Comparison of ENCODE assay signal across 1 cellular context in the genomic region with DNA sequence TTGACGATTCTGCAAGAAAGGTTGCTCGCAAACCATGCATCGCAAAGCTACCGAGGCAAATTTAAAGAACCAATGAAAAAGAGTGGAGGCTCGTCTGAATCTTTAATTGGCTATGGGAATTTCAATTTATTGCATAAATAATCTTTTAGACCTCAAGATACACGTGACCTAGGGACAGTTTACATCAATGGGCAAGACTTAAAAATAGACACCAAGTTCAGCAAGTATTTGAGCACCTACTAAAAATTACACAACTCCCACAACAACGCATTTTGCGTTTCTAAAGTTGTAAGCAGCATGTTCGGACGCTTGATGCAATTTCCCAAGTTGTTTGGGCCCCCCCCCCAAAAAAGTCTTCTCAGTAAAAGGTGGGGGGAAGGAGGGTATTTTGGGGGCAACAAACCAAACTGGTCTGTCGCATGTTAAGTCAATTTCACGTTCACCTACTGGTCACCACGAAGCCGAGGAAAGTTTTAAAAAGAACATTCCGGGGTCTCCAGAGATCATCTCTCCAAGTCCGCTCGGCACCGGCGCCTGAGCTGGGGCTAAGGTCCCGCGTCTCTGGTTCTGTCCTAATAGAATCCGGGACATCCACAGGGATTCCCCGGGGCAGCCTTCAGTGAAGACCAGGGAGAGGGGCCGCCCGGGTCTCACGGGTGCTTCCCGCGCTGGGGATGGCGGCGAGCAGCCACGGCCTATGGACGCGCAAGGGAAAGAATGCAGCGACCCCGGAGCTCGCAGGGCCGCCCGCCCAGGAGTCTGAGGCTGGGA.
TF ChIP-seq lines count a peak whose summit lies in the region.

No MANE protein-coding gene starts in this region.

TF ChIP-seq in HepG2, 621 proteins besides CTCF, POLR2A, EP300 and RAD21 (continued from another document and continues in another):
- TF ChIP-seq, protein P1, sequence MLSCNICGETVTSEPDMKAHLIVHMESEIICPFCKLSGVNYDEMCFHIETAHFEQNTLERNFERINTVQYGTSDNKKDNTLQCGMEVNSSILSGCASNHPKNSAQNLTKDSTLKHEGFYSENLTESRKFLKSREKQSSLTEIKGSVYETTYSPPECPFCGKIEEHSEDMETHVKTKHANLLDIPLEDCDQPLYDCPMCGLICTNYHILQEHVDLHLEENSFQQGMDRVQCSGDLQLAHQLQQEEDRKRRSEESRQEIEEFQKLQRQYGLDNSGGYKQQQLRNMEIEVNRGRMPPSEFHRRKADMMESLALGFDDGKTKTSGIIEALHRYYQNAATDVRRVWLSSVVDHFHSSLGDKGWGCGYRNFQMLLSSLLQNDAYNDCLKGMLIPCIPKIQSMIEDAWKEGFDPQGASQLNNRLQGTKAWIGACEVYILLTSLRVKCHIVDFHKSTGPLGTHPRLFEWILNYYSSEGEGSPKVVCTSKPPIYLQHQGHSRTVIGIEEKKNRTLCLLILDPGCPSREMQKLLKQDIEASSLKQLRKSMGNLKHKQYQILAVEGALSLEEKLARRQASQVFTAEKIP (CRISPR knock-in tag; IDR thresholded peaks at IDR 0.05; ENCODE audit: borderline replicate concordance), result no peak
- TF ChIP-seq ZNF432 (CRISPR knock-in tag; IDR thresholded peaks at IDR 0.05; ENCODE audit: borderline replicate concordance) (0 out of 2 replicates have a peak, but pooled peaks have one; percentile 33), HDAC2 (CRISPR knock-in tag; IDR thresholded peaks at IDR 0.05) (0 out of 2 replicates have a peak, but pooled peaks have one; percentile 20), GFI1 (CRISPR knock-in tag; IDR thresholded peaks at IDR 0.05; ENCODE audit: borderline replicate concordance) (no peak; the same call in 1 of the 2 replicates), ZFAT (CRISPR knock-in tag; conservative IDR thresholded peaks at IDR 0.05) (no peak), ZNF660 (CRISPR knock-in tag; IDR thresholded peaks at IDR 0.05; ENCODE audit: borderline replicate concordance, low read depth) (no peak), MLLT10 (CRISPR knock-in tag; IDR thresholded peaks at IDR 0.05) (peak; percentile 78; the same call in 1 of the 2 replicates), RFXANK (CRISPR knock-in tag; IDR thresholded peaks at IDR 0.05) (no peak), ZMYM3 (CRISPR knock-in tag; IDR thresholded peaks at IDR 0.05) (no peak), PCBP1 (IDR thresholded peaks at IDR 0.05; ENCODE audit: borderline replicate concordance, low read depth, low read length) (0 out of 2 replicates have a peak, but pooled peaks have one; percentile 76), PHF8 (CRISPR knock-in tag; IDR thresholded peaks at IDR 0.05) (no peak), ZNF878 (CRISPR knock-in tag; IDR thresholded peaks at IDR 0.05) (no peak), MTF2 (CRISPR knock-in tag; IDR thresholded peaks at IDR 0.05; ENCODE audit: borderline replicate concordance) (no peak), ZMYM2 (CRISPR knock-in tag; IDR thresholded peaks at IDR 0.05) (no peak), SRY (CRISPR knock-in tag; IDR thresholded peaks at IDR 0.05) (no peak; the same call in 1 of the 2 replicates), HDAC6 (IDR thresholded peaks at IDR 0.05; ENCODE audit: low read depth, low read length) (peak; percentile 81), CHD2 (IDR thresholded peaks at IDR 0.05; ENCODE audit: low read depth, low read length) (0 out of 2 replicates have a peak, but pooled peaks have one; percentile 29), ZC3H4 (CRISPR knock-in tag; IDR thresholded peaks at IDR 0.05; ENCODE audit: borderline replicate concordance) (peak; percentile 12; the same call in 1 of the 2 replicates), KAT7 (CRISPR knock-in tag; IDR thresholded peaks at IDR 0.05; ENCODE audit: borderline replicate concordance) (0 out of 2 replicates have a peak, but pooled peaks have one; percentile 17), RELA (CRISPR knock-in tag; IDR thresholded peaks at IDR 0.05) (0 out of 2 replicates have a peak, but pooled peaks have one; percentile 6), DNMT1 (CRISPR knock-in tag; IDR thresholded peaks at IDR 0.05) (no peak), ZBTB42 (CRISPR knock-in tag; IDR thresholded peaks at IDR 0.05) (0 out of 2 replicates have a peak, but pooled peaks have one; percentile 10), FOXK1 (CRISPR knock-in tag; IDR thresholded peaks at IDR 0.05; ENCODE audit: borderline replicate concordance, low read depth) (peak; percentile 34; the same call in 1 of the 2 replicates), KLF15 (CRISPR knock-in tag; IDR thresholded peaks at IDR 0.05; ENCODE audit: borderline replicate concordance) (no peak), ZNF333 (CRISPR knock-in tag; IDR thresholded peaks at IDR 0.05; ENCODE audit: borderline replicate concordance) (0 out of 2 replicates have a peak, but pooled peaks have one; percentile 0), ZNF891 (CRISPR knock-in tag; IDR thresholded peaks at IDR 0.05) (peak; percentile 12; the same call in 1 of the 2 replicates), ZNF230 (CRISPR knock-in tag; IDR thresholded peaks at IDR 0.05) (no peak), NFRKB (IDR thresholded peaks at IDR 0.05) (no peak), NFE2L1 (CRISPR knock-in tag; IDR thresholded peaks at IDR 0.05; ENCODE audit: borderline replicate concordance) (no peak), HHEX (CRISPR knock-in tag; IDR thresholded peaks at IDR 0.05) (no peak), ZNF33B (CRISPR knock-in tag; IDR thresholded peaks at IDR 0.05) (no peak)
- TF ChIP-seq, protein P2, sequence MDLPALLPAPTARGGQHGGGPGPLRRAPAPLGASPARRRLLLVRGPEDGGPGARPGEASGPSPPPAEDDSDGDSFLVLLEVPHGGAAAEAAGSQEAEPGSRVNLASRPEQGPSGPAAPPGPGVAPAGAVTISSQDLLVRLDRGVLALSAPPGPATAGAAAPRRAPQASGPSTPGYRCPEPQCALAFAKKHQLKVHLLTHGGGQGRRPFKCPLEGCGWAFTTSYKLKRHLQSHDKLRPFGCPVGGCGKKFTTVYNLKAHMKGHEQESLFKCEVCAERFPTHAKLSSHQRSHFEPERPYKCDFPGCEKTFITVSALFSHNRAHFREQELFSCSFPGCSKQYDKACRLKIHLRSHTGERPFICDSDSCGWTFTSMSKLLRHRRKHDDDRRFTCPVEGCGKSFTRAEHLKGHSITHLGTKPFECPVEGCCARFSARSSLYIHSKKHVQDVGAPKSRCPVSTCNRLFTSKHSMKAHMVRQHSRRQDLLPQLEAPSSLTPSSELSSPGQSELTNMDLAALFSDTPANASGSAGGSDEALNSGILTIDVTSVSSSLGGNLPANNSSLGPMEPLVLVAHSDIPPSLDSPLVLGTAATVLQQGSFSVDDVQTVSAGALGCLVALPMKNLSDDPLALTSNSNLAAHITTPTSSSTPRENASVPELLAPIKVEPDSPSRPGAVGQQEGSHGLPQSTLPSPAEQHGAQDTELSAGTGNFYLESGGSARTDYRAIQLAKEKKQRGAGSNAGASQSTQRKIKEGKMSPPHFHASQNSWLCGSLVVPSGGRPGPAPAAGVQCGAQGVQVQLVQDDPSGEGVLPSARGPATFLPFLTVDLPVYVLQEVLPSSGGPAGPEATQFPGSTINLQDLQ (CRISPR knock-in tag; IDR thresholded peaks at IDR 0.05), result no peak
- TF ChIP-seq, protein P3, sequence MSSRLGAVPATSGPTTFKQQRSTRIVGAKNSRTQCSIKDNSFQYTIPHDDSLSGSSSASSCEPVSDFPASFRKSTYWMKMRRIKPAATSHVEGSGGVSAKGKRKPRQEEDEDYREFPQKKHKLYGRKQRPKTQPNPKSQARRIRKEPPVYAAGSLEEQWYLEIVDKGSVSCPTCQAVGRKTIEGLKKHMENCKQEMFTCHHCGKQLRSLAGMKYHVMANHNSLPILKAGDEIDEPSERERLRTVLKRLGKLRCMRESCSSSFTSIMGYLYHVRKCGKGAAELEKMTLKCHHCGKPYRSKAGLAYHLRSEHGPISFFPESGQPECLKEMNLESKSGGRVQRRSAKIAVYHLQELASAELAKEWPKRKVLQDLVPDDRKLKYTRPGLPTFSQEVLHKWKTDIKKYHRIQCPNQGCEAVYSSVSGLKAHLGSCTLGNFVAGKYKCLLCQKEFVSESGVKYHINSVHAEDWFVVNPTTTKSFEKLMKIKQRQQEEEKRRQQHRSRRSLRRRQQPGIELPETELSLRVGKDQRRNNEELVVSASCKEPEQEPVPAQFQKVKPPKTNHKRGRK (CRISPR knock-in tag; IDR thresholded peaks at IDR 0.05), result 0 out of 2 replicates have a peak, but pooled peaks have one; percentile 17
- TF ChIP-seq, protein P4, sequence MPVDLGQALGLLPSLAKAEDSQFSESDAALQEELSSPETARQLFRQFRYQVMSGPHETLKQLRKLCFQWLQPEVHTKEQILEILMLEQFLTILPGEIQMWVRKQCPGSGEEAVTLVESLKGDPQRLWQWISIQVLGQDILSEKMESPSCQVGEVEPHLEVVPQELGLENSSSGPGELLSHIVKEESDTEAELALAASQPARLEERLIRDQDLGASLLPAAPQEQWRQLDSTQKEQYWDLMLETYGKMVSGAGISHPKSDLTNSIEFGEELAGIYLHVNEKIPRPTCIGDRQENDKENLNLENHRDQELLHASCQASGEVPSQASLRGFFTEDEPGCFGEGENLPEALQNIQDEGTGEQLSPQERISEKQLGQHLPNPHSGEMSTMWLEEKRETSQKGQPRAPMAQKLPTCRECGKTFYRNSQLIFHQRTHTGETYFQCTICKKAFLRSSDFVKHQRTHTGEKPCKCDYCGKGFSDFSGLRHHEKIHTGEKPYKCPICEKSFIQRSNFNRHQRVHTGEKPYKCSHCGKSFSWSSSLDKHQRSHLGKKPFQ (CRISPR knock-in tag; IDR thresholded peaks at IDR 0.05; ENCODE audit: insufficient replicate concordance), result peak; percentile 7
- TF ChIP-seq, protein P5, sequence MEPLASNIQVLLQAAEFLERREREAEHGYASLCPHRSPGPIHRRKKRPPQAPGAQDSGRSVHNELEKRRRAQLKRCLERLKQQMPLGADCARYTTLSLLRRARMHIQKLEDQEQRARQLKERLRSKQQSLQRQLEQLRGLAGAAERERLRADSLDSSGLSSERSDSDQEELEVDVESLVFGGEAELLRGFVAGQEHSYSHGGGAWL (CRISPR knock-in tag; IDR thresholded peaks at IDR 0.05), result no peak
- TF ChIP-seq, protein P6, sequence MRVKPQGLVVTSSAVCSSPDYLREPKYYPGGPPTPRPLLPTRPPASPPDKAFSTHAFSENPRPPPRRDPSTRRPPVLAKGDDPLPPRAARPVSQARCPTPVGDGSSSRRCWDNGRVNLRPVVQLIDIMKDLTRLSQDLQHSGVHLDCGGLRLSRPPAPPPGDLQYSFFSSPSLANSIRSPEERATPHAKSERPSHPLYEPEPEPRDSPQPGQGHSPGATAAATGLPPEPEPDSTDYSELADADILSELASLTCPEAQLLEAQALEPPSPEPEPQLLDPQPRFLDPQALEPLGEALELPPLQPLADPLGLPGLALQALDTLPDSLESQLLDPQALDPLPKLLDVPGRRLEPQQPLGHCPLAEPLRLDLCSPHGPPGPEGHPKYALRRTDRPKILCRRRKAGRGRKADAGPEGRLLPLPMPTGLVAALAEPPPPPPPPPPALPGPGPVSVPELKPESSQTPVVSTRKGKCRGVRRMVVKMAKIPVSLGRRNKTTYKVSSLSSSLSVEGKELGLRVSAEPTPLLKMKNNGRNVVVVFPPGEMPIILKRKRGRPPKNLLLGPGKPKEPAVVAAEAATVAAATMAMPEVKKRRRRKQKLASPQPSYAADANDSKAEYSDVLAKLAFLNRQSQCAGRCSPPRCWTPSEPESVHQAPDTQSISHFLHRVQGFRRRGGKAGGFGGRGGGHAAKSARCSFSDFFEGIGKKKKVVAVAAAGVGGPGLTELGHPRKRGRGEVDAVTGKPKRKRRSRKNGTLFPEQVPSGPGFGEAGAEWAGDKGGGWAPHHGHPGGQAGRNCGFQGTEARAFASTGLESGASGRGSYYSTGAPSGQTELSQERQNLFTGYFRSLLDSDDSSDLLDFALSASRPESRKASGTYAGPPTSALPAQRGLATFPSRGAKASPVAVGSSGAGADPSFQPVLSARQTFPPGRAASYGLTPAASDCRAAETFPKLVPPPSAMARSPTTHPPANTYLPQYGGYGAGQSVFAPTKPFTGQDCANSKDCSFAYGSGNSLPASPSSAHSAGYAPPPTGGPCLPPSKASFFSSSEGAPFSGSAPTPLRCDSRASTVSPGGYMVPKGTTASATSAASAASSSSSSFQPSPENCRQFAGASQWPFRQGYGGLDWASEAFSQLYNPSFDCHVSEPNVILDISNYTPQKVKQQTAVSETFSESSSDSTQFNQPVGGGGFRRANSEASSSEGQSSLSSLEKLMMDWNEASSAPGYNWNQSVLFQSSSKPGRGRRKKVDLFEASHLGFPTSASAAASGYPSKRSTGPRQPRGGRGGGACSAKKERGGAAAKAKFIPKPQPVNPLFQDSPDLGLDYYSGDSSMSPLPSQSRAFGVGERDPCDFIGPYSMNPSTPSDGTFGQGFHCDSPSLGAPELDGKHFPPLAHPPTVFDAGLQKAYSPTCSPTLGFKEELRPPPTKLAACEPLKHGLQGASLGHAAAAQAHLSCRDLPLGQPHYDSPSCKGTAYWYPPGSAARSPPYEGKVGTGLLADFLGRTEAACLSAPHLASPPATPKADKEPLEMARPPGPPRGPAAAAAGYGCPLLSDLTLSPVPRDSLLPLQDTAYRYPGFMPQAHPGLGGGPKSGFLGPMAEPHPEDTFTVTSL (CRISPR knock-in tag; IDR thresholded peaks at IDR 0.05; ENCODE audit: borderline replicate concordance), result no peak
- TF ChIP-seq, protein P7, sequence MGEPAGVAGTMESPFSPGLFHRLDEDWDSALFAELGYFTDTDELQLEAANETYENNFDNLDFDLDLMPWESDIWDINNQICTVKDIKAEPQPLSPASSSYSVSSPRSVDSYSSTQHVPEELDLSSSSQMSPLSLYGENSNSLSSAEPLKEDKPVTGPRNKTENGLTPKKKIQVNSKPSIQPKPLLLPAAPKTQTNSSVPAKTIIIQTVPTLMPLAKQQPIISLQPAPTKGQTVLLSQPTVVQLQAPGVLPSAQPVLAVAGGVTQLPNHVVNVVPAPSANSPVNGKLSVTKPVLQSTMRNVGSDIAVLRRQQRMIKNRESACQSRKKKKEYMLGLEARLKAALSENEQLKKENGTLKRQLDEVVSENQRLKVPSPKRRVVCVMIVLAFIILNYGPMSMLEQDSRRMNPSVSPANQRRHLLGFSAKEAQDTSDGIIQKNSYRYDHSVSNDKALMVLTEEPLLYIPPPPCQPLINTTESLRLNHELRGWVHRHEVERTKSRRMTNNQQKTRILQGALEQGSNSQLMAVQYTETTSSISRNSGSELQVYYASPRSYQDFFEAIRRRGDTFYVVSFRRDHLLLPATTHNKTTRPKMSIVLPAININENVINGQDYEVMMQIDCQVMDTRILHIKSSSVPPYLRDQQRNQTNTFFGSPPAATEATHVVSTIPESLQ (CRISPR knock-in tag; conservative IDR thresholded peaks at IDR 0.05), result peak; percentile 33; the same call in 1 of the 2 replicates
- TF ChIP-seq, protein P8, sequence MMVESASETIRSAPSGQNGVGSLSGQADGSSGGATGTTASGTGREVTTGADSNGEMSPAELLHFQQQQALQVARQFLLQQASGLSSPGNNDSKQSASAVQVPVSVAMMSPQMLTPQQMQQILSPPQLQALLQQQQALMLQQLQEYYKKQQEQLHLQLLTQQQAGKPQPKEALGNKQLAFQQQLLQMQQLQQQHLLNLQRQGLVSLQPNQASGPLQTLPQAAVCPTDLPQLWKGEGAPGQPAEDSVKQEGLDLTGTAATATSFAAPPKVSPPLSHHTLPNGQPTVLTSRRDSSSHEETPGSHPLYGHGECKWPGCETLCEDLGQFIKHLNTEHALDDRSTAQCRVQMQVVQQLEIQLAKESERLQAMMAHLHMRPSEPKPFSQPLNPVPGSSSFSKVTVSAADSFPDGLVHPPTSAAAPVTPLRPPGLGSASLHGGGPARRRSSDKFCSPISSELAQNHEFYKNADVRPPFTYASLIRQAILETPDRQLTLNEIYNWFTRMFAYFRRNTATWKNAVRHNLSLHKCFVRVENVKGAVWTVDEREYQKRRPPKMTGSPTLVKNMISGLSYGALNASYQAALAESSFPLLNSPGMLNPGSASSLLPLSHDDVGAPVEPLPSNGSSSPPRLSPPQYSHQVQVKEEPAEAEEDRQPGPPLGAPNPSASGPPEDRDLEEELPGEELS (CRISPR knock-in tag; IDR thresholded peaks at IDR 0.05), result no peak
- TF ChIP-seq, protein P9, sequence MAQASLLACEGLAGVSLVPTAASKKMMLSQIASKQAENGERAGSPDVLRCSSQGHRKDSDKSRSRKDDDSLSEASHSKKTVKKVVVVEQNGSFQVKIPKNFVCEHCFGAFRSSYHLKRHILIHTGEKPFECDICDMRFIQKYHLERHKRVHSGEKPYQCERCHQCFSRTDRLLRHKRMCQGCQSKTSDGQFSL (CRISPR knock-in tag; IDR thresholded peaks at IDR 0.05), result peak; percentile 59; the same call in 1 of the 2 replicates
